Comparison of ENCODE assay signal across 1 cellular context in the genomic region with DNA sequence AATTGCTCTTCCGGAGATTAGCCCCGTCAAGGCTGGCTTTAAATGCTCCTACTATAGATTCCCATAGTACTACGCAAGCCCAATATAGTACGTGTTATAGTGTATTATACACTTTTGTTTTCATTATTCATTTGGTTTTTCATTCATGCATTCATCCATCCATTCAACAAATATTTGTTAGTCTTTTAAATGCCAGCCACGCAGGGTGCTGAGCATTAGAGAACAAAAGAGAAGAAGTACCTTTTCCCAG.
TF ChIP-seq lines count a peak whose summit lies in the region.

No MANE protein-coding gene starts in this region.

TF ChIP-seq in H1, 55 proteins besides CTCF, POLR2A, EP300 and RAD21:
- no peak for TF ChIP-seq SIX5 (IDR thresholded peaks at IDR 0.05; ENCODE audit: low read depth, low read length)
- TF ChIP-seq MAFK (IDR thresholded peaks at IDR 0.05; ENCODE audit: low read depth, low read length) = no peak
- TF ChIP-seq KDM1A (IDR thresholded peaks at IDR 0.05; ENCODE audit: borderline replicate concordance, low read length) = no peak
- no peak for TF ChIP-seq NRF1 (IDR thresholded peaks at IDR 0.05; ENCODE audit: low read depth, low read length)
- TF ChIP-seq, protein P1, sequence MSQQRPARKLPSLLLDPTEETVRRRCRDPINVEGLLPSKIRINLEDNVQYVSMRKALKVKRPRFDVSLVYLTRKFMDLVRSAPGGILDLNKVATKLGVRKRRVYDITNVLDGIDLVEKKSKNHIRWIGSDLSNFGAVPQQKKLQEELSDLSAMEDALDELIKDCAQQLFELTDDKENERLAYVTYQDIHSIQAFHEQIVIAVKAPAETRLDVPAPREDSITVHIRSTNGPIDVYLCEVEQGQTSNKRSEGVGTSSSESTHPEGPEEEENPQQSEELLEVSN (IDR thresholded peaks at IDR 0.05) = no peak
- no peak for TF ChIP-seq SP2 (IDR thresholded peaks at IDR 0.05; ENCODE audit: low read length)
- TF ChIP-seq, protein P2, sequence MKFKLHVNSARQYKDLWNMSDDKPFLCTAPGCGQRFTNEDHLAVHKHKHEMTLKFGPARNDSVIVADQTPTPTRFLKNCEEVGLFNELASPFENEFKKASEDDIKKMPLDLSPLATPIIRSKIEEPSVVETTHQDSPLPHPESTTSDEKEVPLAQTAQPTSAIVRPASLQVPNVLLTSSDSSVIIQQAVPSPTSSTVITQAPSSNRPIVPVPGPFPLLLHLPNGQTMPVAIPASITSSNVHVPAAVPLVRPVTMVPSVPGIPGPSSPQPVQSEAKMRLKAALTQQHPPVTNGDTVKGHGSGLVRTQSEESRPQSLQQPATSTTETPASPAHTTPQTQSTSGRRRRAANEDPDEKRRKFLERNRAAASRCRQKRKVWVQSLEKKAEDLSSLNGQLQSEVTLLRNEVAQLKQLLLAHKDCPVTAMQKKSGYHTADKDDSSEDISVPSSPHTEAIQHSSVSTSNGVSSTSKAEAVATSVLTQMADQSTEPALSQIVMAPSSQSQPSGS (IDR thresholded peaks at IDR 0.05; ENCODE audit: low read length) = no peak
- no peak for TF ChIP-seq TAF7 (optimal IDR thresholded peaks at IDR 0.05; ENCODE audit: borderline replicate concordance, low read depth, low read length)
- TF ChIP-seq SIRT6 (IDR thresholded peaks at IDR 0.05; ENCODE audit: low read length) = no peak
- TF ChIP-seq CTBP2 (IDR thresholded peaks at IDR 0.05; ENCODE audit: borderline replicate concordance, insufficient read depth, insufficient read length, low read length) = no peak
- TF ChIP-seq KDM4A (IDR thresholded peaks at IDR 0.05; ENCODE audit: low read depth, low read length, severe bottlenecking) = no peak
- TF ChIP-seq TEAD4 (IDR thresholded peaks at IDR 0.05; ENCODE audit: low read depth, low read length) = no peak
- TF ChIP-seq SP1 (IDR thresholded peaks at IDR 0.05; ENCODE audit: low read depth, low read length) = no peak
- TF ChIP-seq POU5F1 (IDR thresholded peaks at IDR 0.05; ENCODE audit: low read depth, low read length) = no peak
- TF ChIP-seq TAF1 (IDR thresholded peaks at IDR 0.05; ENCODE audit: low read depth, low read length) = no peak
